Comparison of ENCODE assay signal across 9 cellular contexts in the genomic region with DNA sequence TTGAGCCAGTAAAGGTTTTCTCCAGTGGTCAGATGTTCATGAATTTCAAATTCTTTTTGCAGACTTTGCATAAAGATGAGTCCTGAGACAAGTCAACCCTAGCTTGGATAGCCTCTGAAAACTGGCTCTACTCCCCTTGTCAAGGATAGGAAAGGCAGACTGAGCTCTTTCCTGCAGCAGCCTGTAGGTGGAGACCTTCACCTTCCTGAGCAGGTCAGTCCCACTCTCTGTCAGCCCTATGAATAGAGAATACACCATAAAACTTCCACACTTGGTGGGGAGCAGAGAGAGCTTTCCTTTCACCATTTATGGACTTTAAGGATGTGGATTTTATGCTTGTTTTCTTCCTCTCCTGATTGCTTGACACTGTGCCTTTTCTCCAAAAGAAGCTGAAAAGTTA. TPM values are rescaled to one million over a fixed set of nuclear protein-coding genes. Genes with fewer than 3 reads are reported as not detected.
DNase-seq lines count a peak whose midpoint lies in the region; ATAC-seq and TF ChIP-seq lines count a peak whose summit lies in the region.
"Had no signal": no experiment of that assay in that cellular context is flagged by ENCODE, and none has a peak within 500 bp of the region (broad histone marks: within the 10 kb centered on the region; RNA-seq: fewer than 3 reads in every experiment).

No MANE protein-coding gene starts in this region.

- DNase-seq in GM06990 (ENCODE audit: extremely low read depth, insufficient read length) (no peak), HFF-Myc (ENCODE audit: extremely low read depth, low read depth) (no peak), lower lobe of right lung (no peak), kidney glomerular epithelial cell (lab: John Stamatoyannopoulos, UW) (no peak), A172 (ENCODE audit: low spot score) (no peak), uterus (no peak)
- DNase-seq: activated CD4-positive, alpha-beta T cell treated with anti-CD3 and anti-CD28 coated beads for 4 hours had no signal

- H3K27ac ChIP-seq in VCaP (no peak overlapping the region), lower lobe of right lung (no peak overlapping the region), uterus (no peak overlapping the region)

- TF ChIP-seq CTCF in GM06990 (IDR thresholded peaks at IDR 0.05; ENCODE audit: insufficient read depth, low read length, poor library complexity, severe bottlenecking) (peak; percentile 78), HFF-Myc (IDR thresholded peaks at IDR 0.05; ENCODE audit: low read depth, low read length, missing control alignments) (peak; percentile 21), VCaP (conservative IDR thresholded peaks at IDR 0.05) (peak; percentile 56), lower lobe of right lung (IDR thresholded peaks at IDR 0.05) (peak; percentile 21), uterus (IDR thresholded peaks at IDR 0.05) (no peak)

- H3K4me1 ChIP-seq in lower lobe of right lung (no peaks in the 10 kb centered on the region), uterus (no peaks in the 10 kb centered on the region)

- intact Hi-C loops in lower lobe of right lung (cut with DNase I) (no loop called here), uterus (cut with DNase I; ENCODE audit: low total_unique reads) (no loop called here)

- no peak for TF ChIP-seq POLR2A in uterus (IDR thresholded peaks at IDR 0.05)

- H3K4me3 ChIP-seq in GM06990 (replicated peaks; ENCODE audit: low read depth, low read length), result no peak overlapping the region
- H3K4me3 ChIP-seq in HFF-Myc (replicated peaks; ENCODE audit: low read depth, low read length), result no peak overlapping the region
- no peak overlapping the region for H3K4me3 ChIP-seq in lower lobe of right lung
- no peak overlapping the region for H3K4me3 ChIP-seq in uterus

- H3K36me3 ChIP-seq in GM06990 (ENCODE audit: control insufficient read depth, insufficient read depth, low read length) (no peaks in the 10 kb centered on the region), lower lobe of right lung (no peaks in the 10 kb centered on the region), uterus (no peaks in the 10 kb centered on the region)

- ATAC-seq in lower lobe of right lung, result peak in 1 of 2 donors; percentile 47
- ATAC-seq in HG03139 (IDR thresholded peaks at IDR 0.05; ENCODE audit: unreplicated experiment), result no peak

- H3K9me3 ChIP-seq in lower lobe of right lung (no peaks in the 10 kb centered on the region), uterus (no peaks in the 10 kb centered on the region)

- H3K27me3 ChIP-seq in GM06990 (replicated peaks; ENCODE audit: control insufficient read depth, insufficient read depth, low read length) (no peaks in the 10 kb centered on the region), lower lobe of right lung (ENCODE audit: low read depth) (no peaks in the 10 kb centered on the region), uterus (no peaks in the 10 kb centered on the region)

RNA-seq across cellular contexts. Expression of a gene that starts 41.9 kb away (rescaled TPM):
- total RNA-seq in lower lobe of right lung (0.27 TPM), uterus (1 to 10 TPM; 2.0 to 5.2 (median 3.4) TPM)
- not detected in 2 replicates for total RNA-seq in A172 (2014; rRNA removed; shearing (Covaris generic))

Comparison
In these comparisons a context has a peak if more than half of its experiments do, and no peak if none do; other contexts are left out.
1. CTCF ChIP-seq: peak in GM06990 (single experiment), HFF-Myc (single experiment), VCaP (single experiment) and lower lobe of right lung (single experiment); none in uterus (0 of 4).